ENCODE assay signal across 16 cellular contexts in the genomic region with DNA sequence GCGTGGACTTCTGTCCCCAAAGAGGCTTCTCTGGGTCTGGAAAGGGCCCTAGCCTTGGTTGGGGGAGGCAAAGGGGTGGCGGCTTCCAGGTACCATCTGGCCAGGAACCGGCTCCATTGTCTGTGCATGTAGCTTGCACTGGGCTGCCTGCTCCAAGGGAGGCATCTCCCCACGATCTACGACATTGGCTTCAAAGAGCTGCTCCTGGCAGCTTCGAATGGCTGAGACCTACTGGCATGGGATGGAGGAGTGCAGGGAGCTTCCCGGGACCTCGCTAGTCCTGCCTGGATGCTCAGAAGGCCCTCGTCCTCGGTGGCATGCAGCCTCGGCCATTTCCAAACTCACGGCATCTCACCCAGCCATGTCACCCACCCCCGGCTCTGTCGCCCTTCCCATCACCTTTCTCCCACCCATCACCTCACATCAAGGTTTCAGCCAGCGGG.
DNase-seq lines count a peak whose midpoint lies in the region; FAIRE-seq and TF ChIP-seq lines count a peak whose summit lies in the region.
"Had no signal": no experiment of that assay in that cellular context is flagged by ENCODE, and none has a peak within 500 bp of the region (broad histone marks: within the 10 kb centered on the region; RNA-seq: fewer than 3 reads in every experiment).

No MANE protein-coding gene starts in this region.

- peak; percentile 30 for DNase-seq in activated CD8-positive, alpha-beta memory T cell treated with anti-CD3 and anti-CD28 coated beads, Interleukin-2, amount 50 U/mL, for 48 hours
- DNase-seq in activated CD8-positive, alpha-beta memory T cell treated with anti-CD3 and anti-CD28 coated beads, Interleukin-2, amount 50 U/mL, for 4 hours: no peak
- DNase-seq in coronary artery (ENCODE audit: low spot score) (peak; percentile 60), mesenteric fat pad (ENCODE audit: low spot score) (peak; percentile 81), spleen (peak; percentile 61), A172 (ENCODE audit: low spot score) (no peak), frontal cortex (ENCODE audit: low spot score in 2 of 2) (no peak)
- DNase-seq: 8988T; Calu3; CD8-positive, alpha-beta T cell; DMS79 treated with DMSO at 0.1 percent for 48 hours; GF-D8; H9 had no signal

- peaks cover 0 to 39% (median 0%) of the 10 kb centered on the region in 7 donors for H3K27me3 ChIP-seq in spleen (replicated peaks in 1 of 7)
- H3K27me3 ChIP-seq: BLaER1 treated with 17β-estradiol and CSF1 and Interleukin-3, amounts not matched to agents 10 nM and 100 nM had no signal

- no peaks in the 10 kb centered on the region for H3K36me3 ChIP-seq in spleen
- H3K36me3 ChIP-seq: BLaER1 treated with 17β-estradiol and CSF1 and Interleukin-3, amounts not matched to agents 10 nM and 100 nM had no signal

- H3K27ac ChIP-seq in coronary artery (no peak overlapping the region), spleen (no peak overlapping the region)
- H3K27ac ChIP-seq: BLaER1 treated with 17β-estradiol and CSF1 and Interleukin-3, amounts not matched to agents 10 nM and 100 nM had no signal

- FAIRE-seq in frontal cortex (lab: Jason Lieb, UNC): no peak
- FAIRE-seq: H1, HTR-8/SVneo had no signal

- H3K4me3 ChIP-seq in coronary artery (no peak overlapping the region), spleen (no peak overlapping the region)
- H3K4me3 ChIP-seq: BLaER1 treated with 17β-estradiol and CSF1 and Interleukin-3, amounts not matched to agents 10 nM and 100 nM had no signal

- H3K9me3 ChIP-seq in spleen: no peaks in the 10 kb centered on the region
- H3K9me3 ChIP-seq: BLaER1 treated with 17β-estradiol and CSF1 and Interleukin-3, amounts not matched to agents 10 nM and 100 nM had no signal

- no peak for TF ChIP-seq POLR2A in spleen (IDR thresholded peaks at IDR 0.05)

- TF ChIP-seq CTCF in coronary artery (IDR thresholded peaks at IDR 0.05): no peak
- no peak for TF ChIP-seq CTCF in spleen (IDR thresholded peaks at IDR 0.05 in 8 of 11, conservative IDR thresholded peaks at IDR 0.05 in 3 of 11)

- WGBS in spleen, 5 donors: 83 to 91% (median 90%) methylated on average over 11 to 15 of the region's 15 CpGs

- intact Hi-C loops in spleen (cut with DNase I; ENCODE audit: low total_unique reads): no loop called here

- peaks cover 0 to 12% (median 6%) of the 10 kb centered on the region in 6 donors for H3K4me1 ChIP-seq in spleen

Comparison
In these comparisons a context has a peak if more than half of its experiments do, and no peak if none do; other contexts are left out.
1. DNase-seq: peak in activated CD8-positive, alpha-beta memory T cell treated with anti-CD3 and anti-CD28 coated beads, Interleukin-2, amount 50 U/mL, for 48 hours (single experiment), coronary artery (single experiment), mesenteric fat pad (single experiment) and spleen (single experiment); none in activated CD8-positive, alpha-beta memory T cell treated with anti-CD3 and anti-CD28 coated beads, Interleukin-2, amount 50 U/mL, for 4 hours (single experiment), A172 (single experiment) and frontal cortex (0 of 2).